Comparison of ENCODE assay signal across 23 cellular contexts in genomic region chr1:230243146-230243545, GRCh38.
DNase-seq lines count a peak whose midpoint lies in the region; ATAC-seq and TF ChIP-seq lines count a peak whose summit lies in the region.
"Had no signal": no experiment of that assay in that cellular context is flagged by ENCODE, and none has a peak within 500 bp of the region (broad histone marks: within the 10 kb centered on the region; RNA-seq: fewer than 3 reads in every experiment).

No MANE protein-coding gene starts in this region.

- H3K27me3 Mint-ChIP-seq in activated CD8-positive, alpha-beta T cell treated with anti-CD3 and anti-CD28 coated beads for 36 hours = no peaks in the 10 kb centered on the region
- H3K27me3 Mint-ChIP-seq in activated CD8-positive, alpha-beta T cell treated with anti-CD3 and anti-CD28 coated beads, Interleukin-2, amount 10 ng/mL, durations not matched to agents 7 days and 5 days (ENCODE audit: low read depth) = no peaks in the 10 kb centered on the region
- H3K27me3 Mint-ChIP-seq in endodermal cell (ENCODE audit: insufficient read depth) = no peaks in the 10 kb centered on the region

- no peak for TF ChIP-seq CTCF in activated CD8-positive, alpha-beta T cell treated with anti-CD3 and anti-CD28 coated beads for 36 hours (IDR thresholded peaks at IDR 0.05)
- TF ChIP-seq CTCF in Loucy (conservative IDR thresholded peaks at IDR 0.05; ENCODE audit: low read length) (no peak), endodermal cell (conservative IDR thresholded peaks at IDR 0.05) (no peak), testis (IDR thresholded peaks at IDR 0.05) (no peak), omental fat pad (IDR thresholded peaks at IDR 0.05) (no peak)

- 93 to 96% methylated on average over 5 to 17 of the region's 17 CpGs for WGBS in endodermal cell (ENCODE audit: insufficient coverage in 1 of 2, insufficient read length in 1 of 2), 2 experiments
- whole genome bisulfite sequencing in testis, 2 donors = 91 to 96% methylated on average over 13 to 17 of the region's 17 CpGs

- no peaks in the 10 kb centered on the region for H3K9me3 Mint-ChIP-seq in activated CD8-positive, alpha-beta T cell treated with anti-CD3 and anti-CD28 coated beads for 36 hours
- peaks cover 7% of the 10 kb centered on the region for H3K9me3 Mint-ChIP-seq in activated CD8-positive, alpha-beta T cell treated with anti-CD3 and anti-CD28 coated beads, Interleukin-2, amount 10 ng/mL, durations not matched to agents 7 days and 5 days (ENCODE audit: insufficient read depth)
- peaks cover 13% of the 10 kb centered on the region for H3K9me3 Mint-ChIP-seq in endodermal cell
- H3K9me3 Mint-ChIP-seq: CD8-positive, alpha-beta T cell had no signal

- H3K9ac ChIP-seq in Loucy (ENCODE audit: low read depth, low read length, poor library complexity, severe bottlenecking) = peak overlapping the region; percentile 24
- no peak overlapping the region for H3K9ac ChIP-seq in endodermal cell (ENCODE audit: extremely low read depth, low read length, poor library complexity, severe bottlenecking)
- H3K9ac ChIP-seq: GM23248, KMS-11 had no signal

- H3K4me3 ChIP-seq in Loucy (ENCODE audit: low read length, poor library complexity, severe bottlenecking) (no peak overlapping the region), endodermal cell (ENCODE audit: low read length) (no peak overlapping the region), testis (no peak overlapping the region)
- H3K4me3 ChIP-seq: GM23248, SJSA1 had no signal

- peaks cover 35% of the 10 kb centered on the region for H3K4me1 Mint-ChIP-seq in activated CD8-positive, alpha-beta T cell treated with anti-CD3 and anti-CD28 coated beads for 36 hours (ENCODE audit: low read depth)
- H3K4me1 Mint-ChIP-seq in activated CD8-positive, alpha-beta T cell treated with anti-CD3 and anti-CD28 coated beads, Interleukin-2, amount 10 ng/mL, durations not matched to agents 7 days and 5 days (ENCODE audit: low read depth) = peaks cover 17% of the 10 kb centered on the region
- H3K4me1 Mint-ChIP-seq in endodermal cell = peaks cover 10% of the 10 kb centered on the region

- no peaks in the 10 kb centered on the region for H4K20me1 ChIP-seq in Loucy (ENCODE audit: insufficient read depth, low read length, poor library complexity, severe bottlenecking)

- no peaks in the 10 kb centered on the region for H3K9me2 ChIP-seq in Loucy (replicated peaks; ENCODE audit: low read depth, low read length)

- peaks cover 32% of the 10 kb centered on the region for H3K36me3 Mint-ChIP-seq in activated CD8-positive, alpha-beta T cell treated with anti-CD3 and anti-CD28 coated beads for 36 hours (ENCODE audit: low read depth)
- H3K36me3 Mint-ChIP-seq in activated CD8-positive, alpha-beta T cell treated with anti-CD3 and anti-CD28 coated beads, Interleukin-2, amount 10 ng/mL, durations not matched to agents 7 days and 5 days (ENCODE audit: low read depth) = peaks cover 28% of the 10 kb centered on the region
- H3K36me3 Mint-ChIP-seq in endodermal cell (ENCODE audit: low read depth) = peaks cover 34% of the 10 kb centered on the region

- H3K4me1 ChIP-seq in Loucy (ENCODE audit: insufficient read depth, low read length, poor library complexity, severe bottlenecking) (peaks cover 39% of the 10 kb centered on the region), endodermal cell (ENCODE audit: control insufficient read depth, insufficient read depth, low read length) (no peaks in the 10 kb centered on the region), testis (no peaks in the 10 kb centered on the region)
- H3K4me1 ChIP-seq: SJSA1 had no signal

- H3K36me3 ChIP-seq in Loucy (ENCODE audit: insufficient read depth, low read length) (peaks cover 93% of the 10 kb centered on the region), endodermal cell (ENCODE audit: control insufficient read depth, insufficient read depth, low read length) (no peaks in the 10 kb centered on the region), testis (ENCODE audit: low read depth, missing control alignments) (no peaks in the 10 kb centered on the region)

- H3K9me3 ChIP-seq in Loucy (ENCODE audit: insufficient read depth, low read depth, low read length) (peaks cover 16% of the 10 kb centered on the region; the same call in 1 of the 2 replicates), endodermal cell (ENCODE audit: control insufficient read depth, low read length) (peaks cover 8% of the 10 kb centered on the region), testis (no peaks in the 10 kb centered on the region)
- H3K9me3 ChIP-seq: SJSA1 had no signal

- POLR2A ChIA-PET in activated CD8-positive, alpha-beta T cell treated with anti-CD3 and anti-CD28 coated beads for 36 hours (lab: Charles Lee) = no interaction called here
- POLR2A ChIA-PET in activated CD8-positive, alpha-beta T cell treated with anti-CD3 and anti-CD28 coated beads, Interleukin-2, amount 10 ng/mL, durations not matched to agents 7 days and 5 days (lab: Charles Lee) = no interaction called here

- no peak for TF ChIP-seq POLR2A in testis (IDR thresholded peaks at IDR 0.05)

- H3F3A ChIP-seq in Loucy (ENCODE audit: low read depth) = 0 out of 2 replicates have a peak, but pooled peaks cover 7% of the 10 kb centered on the region

- H3K27me3 ChIP-seq in Loucy (ENCODE audit: insufficient read depth, low read length, poor library complexity, severe bottlenecking) (peaks cover 9% of the 10 kb centered on the region), endodermal cell (ENCODE audit: control insufficient read depth, insufficient read depth, low read length, poor library complexity, severe bottlenecking) (no peaks in the 10 kb centered on the region), testis (no peaks in the 10 kb centered on the region)
- H3K27me3 ChIP-seq: SJSA1 had no signal

- peak overlapping the region; percentile 28 for H3K27ac Mint-ChIP-seq in activated CD8-positive, alpha-beta T cell treated with anti-CD3 and anti-CD28 coated beads for 36 hours
- no peak overlapping the region for H3K27ac Mint-ChIP-seq in activated CD8-positive, alpha-beta T cell treated with anti-CD3 and anti-CD28 coated beads, Interleukin-2, amount 10 ng/mL, durations not matched to agents 7 days and 5 days
- H3K27ac Mint-ChIP-seq in endodermal cell = no peak overlapping the region
- H3K27ac Mint-ChIP-seq: CD8-positive, alpha-beta T cell had no signal

- intact Hi-C loops in activated CD8-positive, alpha-beta T cell treated with anti-CD3 and anti-CD28 coated beads for 36 hours (cut with micrococcal nuclease) = no loop called here
- intact Hi-C loops in testis (cut with DNase I; ENCODE audit: low total_unique reads) = no loop called here

- ATAC-seq in activated CD8-positive, alpha-beta T cell treated with anti-CD3 and anti-CD28 coated beads for 36 hours = no peak
- ATAC-seq in activated CD8-positive, alpha-beta T cell treated with anti-CD3 and anti-CD28 coated beads, Interleukin-2, amount 10 ng/mL, durations not matched to agents 7 days and 5 days = no peak
- ATAC-seq in omental fat pad (ENCODE audit: low FRiP score) = no peak
- ATAC-seq: CD8-positive, alpha-beta T cell; Right ventricle myocardium inferior had no signal

- H3K4me2 ChIP-seq in Loucy (ENCODE audit: low read depth, low read length, poor library complexity, severe bottlenecking) = no peak overlapping the region
- H3K4me2 ChIP-seq: KMS-11 had no signal

- no peak for DNase-seq in activated CD8-positive, alpha-beta T cell treated with anti-CD3 and anti-CD28 coated beads for 36 hours
- no peak for DNase-seq in activated CD8-positive, alpha-beta T cell treated with anti-CD3 and anti-CD28 coated beads, Interleukin-2, amount 10 ng/mL, durations not matched to agents 7 days and 5 days
- peak; percentile 41 for DNase-seq in endodermal cell
- peak; percentile 13 for DNase-seq in testis
- DNase-seq in inferior parietal cortex (ENCODE audit: extremely low spot score) = no peak
- DNase-seq in omental fat pad (ENCODE audit: low spot score) = no peak
- no peak for DNase-seq in NCI-H2107 treated with DMSO at 0.1 percent for 48 hours (lab: John Stamatoyannopoulos, UW; ENCODE audit: unreplicated experiment)
- DNase-seq: 8988T; AML-193; C1 segment of cervical spinal cord; Calu3; CD8-positive, alpha-beta T cell; DMS153; GM23248; HCEC 1CT; NCI-H1694; NCI-H2081 treated with DMSO at 0.1 percent for 48 hours; NCI-H446; NCI-H526 had no signal

- H3K27ac ChIP-seq in endodermal cell (ENCODE audit: low read depth, low read length) = no peak overlapping the region
- peak overlapping the region in 1 of 2 donors; percentile 4 for H3K27ac ChIP-seq in testis
- H3K27ac ChIP-seq: GM23248, KMS-11, SJSA1 had no signal

- H2AFZ ChIP-seq in Loucy (ENCODE audit: low read length) = no peak overlapping the region
- H2AFZ ChIP-seq: GM23248 had no signal

- CTCF ChIA-PET in activated CD8-positive, alpha-beta T cell treated with anti-CD3 and anti-CD28 coated beads for 36 hours (lab: Charles Lee) = no interaction called here
- CTCF ChIA-PET in activated CD8-positive, alpha-beta T cell treated with anti-CD3 and anti-CD28 coated beads, Interleukin-2, amount 10 ng/mL, durations not matched to agents 7 days and 5 days (lab: Charles Lee) = interaction anchor here (0.6 kb wide), 1 partner anchor 76 kb away, joined by 3 read pairs; no protein-coding TSS in a partner anchor

- H3K79me2 ChIP-seq in Loucy (ENCODE audit: insufficient read depth, low read length) = peaks cover 44% of the 10 kb centered on the region

- no peak overlapping the region for H3K4me3 Mint-ChIP-seq in activated CD8-positive, alpha-beta T cell treated with anti-CD3 and anti-CD28 coated beads for 36 hours
- no peak overlapping the region for H3K4me3 Mint-ChIP-seq in activated CD8-positive, alpha-beta T cell treated with anti-CD3 and anti-CD28 coated beads, Interleukin-2, amount 10 ng/mL, durations not matched to agents 7 days and 5 days
- no peak overlapping the region for H3K4me3 Mint-ChIP-seq in endodermal cell
- H3K4me3 Mint-ChIP-seq: CD8-positive, alpha-beta T cell had no signal

Comparison
In these comparisons a context has a peak if more than half of its experiments do, and no peak if none do; other contexts are left out.
1. DNase-seq: peak in endodermal cell (single experiment) and testis (single experiment); none in activated CD8-positive, alpha-beta T cell treated with anti-CD3 and anti-CD28 coated beads for 36 hours (single experiment), activated CD8-positive, alpha-beta T cell treated with anti-CD3 and anti-CD28 coated beads, Interleukin-2, amount 10 ng/mL, durations not matched to agents 7 days and 5 days (single experiment), inferior parietal cortex (single experiment), omental fat pad (single experiment) and NCI-H2107 treated with DMSO at 0.1 percent for 48 hours (single experiment).